Comparison of ENCODE assay signal across 8 cellular contexts in genomic region chr3:167172377-167172776, GRCh38.
"Had no signal": no experiment of that assay in that cellular context is flagged by ENCODE, and none has a peak within 500 bp of the region (broad histone marks: within the 10 kb centered on the region; RNA-seq: fewer than 3 reads in every experiment).

No MANE protein-coding gene starts in this region.

- ATAC-seq: GM12878 had no signal

- DNase-seq: GDM1, GF-D8 had no signal

- FAIRE-seq: G401.6, GM12878, GM12891, GM12892, GM18507, GM19239 had no signal

- H3K4me3 ChIP-seq: GM12878 had no signal
